ENCODE assay signal across 11 cellular contexts in the genomic region with DNA sequence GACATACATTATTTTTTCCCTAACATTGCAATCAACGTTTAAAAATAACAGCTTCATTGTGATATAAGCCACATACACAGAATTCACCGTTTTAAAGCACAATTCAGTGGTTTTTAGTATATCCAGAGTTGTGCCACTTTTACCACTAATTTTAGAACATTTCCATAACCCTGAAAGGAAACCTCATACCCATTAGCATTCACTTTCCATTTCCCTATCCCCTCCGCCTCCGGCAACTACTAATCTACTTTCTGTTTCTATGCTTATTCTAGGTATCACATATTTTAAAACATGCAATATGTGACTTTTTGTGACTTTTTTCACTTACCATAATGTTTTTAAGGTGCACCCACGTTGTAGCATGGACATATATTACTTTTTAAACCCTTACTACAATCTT. TPM values are rescaled to one million over a fixed set of nuclear protein-coding genes. Genes with fewer than 3 reads are reported as not detected.
DNase-seq lines count a peak whose midpoint lies in the region; ATAC-seq and TF ChIP-seq lines count a peak whose summit lies in the region.
"Had no signal": no experiment of that assay in that cellular context is flagged by ENCODE, and none has a peak within 500 bp of the region (broad histone marks: within the 10 kb centered on the region; RNA-seq: fewer than 3 reads in every experiment).

No MANE protein-coding gene starts in this region.

- ATAC-seq in HG02678 (IDR thresholded peaks at IDR 0.05; ENCODE audit: unreplicated experiment) (peak; percentile 72), T-cell (replicated peaks in 1 of 4) (no peak), WTC11 (no peak)
- ATAC-seq in stimulated activated effector memory CD8-positive, alpha-beta T cell treated with anti-CD3 and anti-CD28 coated beads, Interleukin-12 subunit alpha, Interleukin-12 subunit beta, amount 100 ng/mL, for 72 hours: no peak

- no peaks in the 10 kb centered on the region for H3K9me3 Mint-ChIP-seq in activated T-cell treated with anti-CD3 and anti-CD28 coated beads, Interleukin-2, amount 50 U/mL, for 24 hours
- H3K9me3 Mint-ChIP-seq in T-cell: no peaks in the 10 kb centered on the region
- no peaks in the 10 kb centered on the region for H3K9me3 Mint-ChIP-seq in stimulated activated effector memory CD8-positive, alpha-beta T cell treated with anti-CD3 and anti-CD28 coated beads, Interleukin-12 subunit alpha, Interleukin-12 subunit beta, amount 100 ng/mL, for 72 hours
- H3K9me3 Mint-ChIP-seq in WTC11: no peaks in the 10 kb centered on the region
- H3K9me3 Mint-ChIP-seq: brain had no signal

- H3K4me3 Mint-ChIP-seq in activated T-cell treated with anti-CD3 and anti-CD28 coated beads, Interleukin-2, amount 50 U/mL, for 24 hours: no peak overlapping the region
- peak overlapping the region in 2 of 3 donors; percentile 8 to 13 for H3K4me3 Mint-ChIP-seq in T-cell
- H3K4me3 Mint-ChIP-seq in stimulated activated effector memory CD8-positive, alpha-beta T cell treated with anti-CD3 and anti-CD28 coated beads, Interleukin-12 subunit alpha, Interleukin-12 subunit beta, amount 100 ng/mL, for 72 hours: no peak overlapping the region
- no peak overlapping the region for H3K4me3 Mint-ChIP-seq in WTC11
- H3K4me3 Mint-ChIP-seq: brain had no signal

- H3K27ac Mint-ChIP-seq in activated T-cell treated with anti-CD3 and anti-CD28 coated beads, Interleukin-2, amount 50 U/mL, for 24 hours: peak overlapping the region; percentile 72
- H3K27ac Mint-ChIP-seq in T-cell (peak overlapping the region; percentile 60 to 61), WTC11 (no peak overlapping the region)
- H3K27ac Mint-ChIP-seq in stimulated activated effector memory CD8-positive, alpha-beta T cell treated with anti-CD3 and anti-CD28 coated beads, Interleukin-12 subunit alpha, Interleukin-12 subunit beta, amount 100 ng/mL, for 72 hours: peak overlapping the region; percentile 7

- DNase-seq in activated T-cell treated with anti-CD3 and anti-CD28 coated beads, Interleukin-2, amount 50 U/mL, for 24 hours: no peak
- DNase-seq in activated T-cell treated with anti-CD3 and anti-CD28 coated beads, Interleukin-2, amount 50 U/mL, for 48 hours: no peak
- DNase-seq in T-cell (no peak), NCI-H446 treated with DMSO at 0.1 percent for 48 hours (lab: John Stamatoyannopoulos, UW) (no peak), WTC11 (ENCODE audit: low spot score) (no peak)
- DNase-seq in stimulated activated effector memory CD8-positive, alpha-beta T cell treated with anti-CD3 and anti-CD28 coated beads, Interleukin-12 subunit alpha, Interleukin-12 subunit beta, amount 100 ng/mL, for 72 hours (ENCODE audit: low spot score in 2 of 2): no peak
- DNase-seq in effector CD8-positive, alpha-beta T cell (lab: John Stamatoyannopoulos, UW): no peak
- DNase-seq: NCI-H2171, T1000 had no signal

- TF ChIP-seq CTCF in WTC11 (IDR thresholded peaks at IDR 0.05): no peak

- POLR2A ChIA-PET in T-cell (lab: Charles Lee) (interaction anchor here (0.6 kb wide), 2 partner anchors 30 to 156 kb away, joined by 3 read pairs; no protein-coding TSS in a partner anchor), WTC11 (lab: Charles Lee) (no interaction called here)

- no peaks in the 10 kb centered on the region for H3K27me3 Mint-ChIP-seq in activated T-cell treated with anti-CD3 and anti-CD28 coated beads, Interleukin-2, amount 50 U/mL, for 24 hours
- H3K27me3 Mint-ChIP-seq in T-cell (no peaks in the 10 kb centered on the region), WTC11 (ENCODE audit: low read depth) (no peaks in the 10 kb centered on the region)
- H3K27me3 Mint-ChIP-seq: brain had no signal

- CTCF ChIA-PET in T-cell (lab: Charles Lee): interaction anchor here in 1 of 2 donors (0.6 kb wide), 1 partner anchor 192 kb away, joined by 4 read pairs; no protein-coding TSS in a partner anchor
- CTCF ChIA-PET in WTC11 (lab: Charles Lee): interaction anchor here (1.1 to 1.3 kb wide), 2 partner anchors 61 to 431 kb away, joined by 3 read pairs; no protein-coding TSS in a partner anchor

- peaks cover 28% of the 10 kb centered on the region for H3K4me1 Mint-ChIP-seq in activated T-cell treated with anti-CD3 and anti-CD28 coated beads, Interleukin-2, amount 50 U/mL, for 24 hours (ENCODE audit: low read depth)
- H3K4me1 Mint-ChIP-seq in T-cell: peaks cover 6 to 19% (median 15%) of the 10 kb centered on the region in 3 donors
- no peaks in the 10 kb centered on the region for H3K4me1 Mint-ChIP-seq in stimulated activated effector memory CD8-positive, alpha-beta T cell treated with anti-CD3 and anti-CD28 coated beads, Interleukin-12 subunit alpha, Interleukin-12 subunit beta, amount 100 ng/mL, for 72 hours
- H3K4me1 Mint-ChIP-seq in WTC11: no peaks in the 10 kb centered on the region

- peaks cover 81% of the 10 kb centered on the region for H3K36me3 Mint-ChIP-seq in activated T-cell treated with anti-CD3 and anti-CD28 coated beads, Interleukin-2, amount 50 U/mL, for 24 hours (ENCODE audit: low read depth)
- H3K36me3 Mint-ChIP-seq in T-cell (peaks cover 38% of the 10 kb centered on the region), WTC11 (peaks cover 51% of the 10 kb centered on the region)
- H3K36me3 Mint-ChIP-seq in stimulated activated effector memory CD8-positive, alpha-beta T cell treated with anti-CD3 and anti-CD28 coated beads, Interleukin-12 subunit alpha, Interleukin-12 subunit beta, amount 100 ng/mL, for 72 hours: peaks cover 98% of the 10 kb centered on the region

TF ChIP-seq in WTC11, 78 proteins besides CTCF, POLR2A, EP300 and RAD21:
- no peak for TF ChIP-seq NFE2L1 (CRISPR knock-in tag; IDR thresholded peaks at IDR 0.05)
- no peak for TF ChIP-seq CREB1 (CRISPR knock-in tag; IDR thresholded peaks at IDR 0.05)
- TF ChIP-seq JUN (CRISPR knock-in tag; IDR thresholded peaks at IDR 0.05): no peak
- no peak for TF ChIP-seq CDX4 (CRISPR knock-in tag; IDR thresholded peaks at IDR 0.05; ENCODE audit: borderline replicate concordance)
- TF ChIP-seq ZMAT4 (CRISPR knock-in tag; IDR thresholded peaks at IDR 0.05): no peak
- no peak for TF ChIP-seq CREM (CRISPR knock-in tag; IDR thresholded peaks at IDR 0.05)
- no peak for TF ChIP-seq OVOL2 (CRISPR knock-in tag; IDR thresholded peaks at IDR 0.05; ENCODE audit: borderline replicate concordance)
- TF ChIP-seq, protein P1, sequence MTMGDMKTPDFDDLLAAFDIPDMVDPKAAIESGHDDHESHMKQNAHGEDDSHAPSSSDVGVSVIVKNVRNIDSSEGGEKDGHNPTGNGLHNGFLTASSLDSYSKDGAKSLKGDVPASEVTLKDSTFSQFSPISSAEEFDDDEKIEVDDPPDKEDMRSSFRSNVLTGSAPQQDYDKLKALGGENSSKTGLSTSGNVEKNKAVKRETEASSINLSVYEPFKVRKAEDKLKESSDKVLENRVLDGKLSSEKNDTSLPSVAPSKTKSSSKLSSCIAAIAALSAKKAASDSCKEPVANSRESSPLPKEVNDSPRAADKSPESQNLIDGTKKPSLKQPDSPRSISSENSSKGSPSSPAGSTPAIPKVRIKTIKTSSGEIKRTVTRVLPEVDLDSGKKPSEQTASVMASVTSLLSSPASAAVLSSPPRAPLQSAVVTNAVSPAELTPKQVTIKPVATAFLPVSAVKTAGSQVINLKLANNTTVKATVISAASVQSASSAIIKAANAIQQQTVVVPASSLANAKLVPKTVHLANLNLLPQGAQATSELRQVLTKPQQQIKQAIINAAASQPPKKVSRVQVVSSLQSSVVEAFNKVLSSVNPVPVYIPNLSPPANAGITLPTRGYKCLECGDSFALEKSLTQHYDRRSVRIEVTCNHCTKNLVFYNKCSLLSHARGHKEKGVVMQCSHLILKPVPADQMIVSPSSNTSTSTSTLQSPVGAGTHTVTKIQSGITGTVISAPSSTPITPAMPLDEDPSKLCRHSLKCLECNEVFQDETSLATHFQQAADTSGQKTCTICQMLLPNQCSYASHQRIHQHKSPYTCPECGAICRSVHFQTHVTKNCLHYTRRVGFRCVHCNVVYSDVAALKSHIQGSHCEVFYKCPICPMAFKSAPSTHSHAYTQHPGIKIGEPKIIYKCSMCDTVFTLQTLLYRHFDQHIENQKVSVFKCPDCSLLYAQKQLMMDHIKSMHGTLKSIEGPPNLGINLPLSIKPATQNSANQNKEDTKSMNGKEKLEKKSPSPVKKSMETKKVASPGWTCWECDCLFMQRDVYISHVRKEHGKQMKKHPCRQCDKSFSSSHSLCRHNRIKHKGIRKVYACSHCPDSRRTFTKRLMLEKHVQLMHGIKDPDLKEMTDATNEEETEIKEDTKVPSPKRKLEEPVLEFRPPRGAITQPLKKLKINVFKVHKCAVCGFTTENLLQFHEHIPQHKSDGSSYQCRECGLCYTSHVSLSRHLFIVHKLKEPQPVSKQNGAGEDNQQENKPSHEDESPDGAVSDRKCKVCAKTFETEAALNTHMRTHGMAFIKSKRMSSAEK (CRISPR knock-in tag; IDR thresholded peaks at IDR 0.05; ENCODE audit: borderline replicate concordance): no peak

RNA-seq across cellular contexts. Expression of gene ISM2, which starts 55.6 kb away (rescaled TPM):
- total RNA-seq in T-cell (not detected), WTC11 (2021) (0.80 to 1.4 TPM (median 1.3 TPM) in 3 replicates)

Comparison
In these comparisons a context has a peak if more than half of its experiments do, and no peak if none do; other contexts are left out.
1. H3K4me3 Mint-ChIP-seq: peak in T-cell (2 of 3); none in activated T-cell treated with anti-CD3 and anti-CD28 coated beads, Interleukin-2, amount 50 U/mL, for 24 hours (single experiment), stimulated activated effector memory CD8-positive, alpha-beta T cell treated with anti-CD3 and anti-CD28 coated beads, Interleukin-12 subunit alpha, Interleukin-12 subunit beta, amount 100 ng/mL, for 72 hours (single experiment) and WTC11 (single experiment).